Comparison of ENCODE assay signal across 23 cellular contexts in the genomic region with DNA sequence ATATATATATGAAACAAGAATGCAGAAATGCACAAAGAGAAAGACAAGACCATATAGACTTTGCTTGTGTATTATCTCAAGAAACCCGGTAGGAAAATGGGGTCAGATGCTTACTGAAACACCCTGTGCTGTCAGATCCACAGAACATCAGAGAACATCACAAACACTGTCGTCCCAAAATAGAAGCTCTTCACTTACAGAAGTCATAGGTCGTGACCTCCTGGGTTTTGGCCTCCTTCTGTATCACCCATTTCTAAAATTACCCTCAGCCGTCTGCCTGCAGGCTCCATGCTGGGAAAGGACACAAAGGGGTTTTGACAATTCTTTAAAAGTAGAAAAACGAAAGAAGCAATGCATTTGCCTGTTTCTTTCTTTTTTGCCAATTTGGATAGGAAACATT.
"Had no signal": no experiment of that assay in that cellular context is flagged by ENCODE, and none has a peak within 500 bp of the region (broad histone marks: within the 10 kb centered on the region; RNA-seq: fewer than 3 reads in every experiment).

No MANE protein-coding gene starts in this region.

- DNase-seq: hippocampal formation; kidney glomerular epithelial cell; left cardiac atrium; mesendoderm; naive B cell; natural killer cell; nephron progenitor cell; ovary; right cardiac atrium; stimulated activated CD4-positive, alpha-beta T cell treated with anti-CD3 and anti-CD28 coated beads, Interleukin-12 subunit alpha, Interleukin-12 subunit beta, amount 100 ng/mL, for 4 hours; stimulated activated CD4-positive, alpha-beta T cell treated with anti-CD3 and anti-CD28 coated beads, Interleukin-15, amount 100 ng/mL, for 24 hours; stimulated activated CD4-positive, alpha-beta T cell treated with anti-CD3 and anti-CD28 coated beads, Interleukin-2, amount 100 ng/mL, for 24 hours; stimulated activated CD4-positive, alpha-beta T cell treated with anti-CD3 and anti-CD28 coated beads, Interleukin-4, amount 100 ng/mL, for 1 hour; stimulated activated naive B cell treated with anti-CD40 and anti-IgM and Interleukin-4, amounts not matched to agents 10 μg/mL and 1 μg/mL and 100 μg/mL, for 72 hours; tibial artery; trophoblast cell; upper lobe of right lung had no signal

- H3K36me3 ChIP-seq: ovary, suprapubic skin, thoracic aorta, tibial artery, upper lobe of right lung had no signal

- ATAC-seq: left lobe of liver; natural killer cell; sciatic nerve; stimulated activated naive B cell treated with anti-CD40 and anti-IgM and Interleukin-4, amounts not matched to agents 10 μg/mL and 1 μg/mL and 100 μg/mL, for 72 hours; upper lobe of right lung had no signal

- H3K4me1 ChIP-seq: suprapubic skin, tibial artery, upper lobe of right lung had no signal

- H3K27me3 ChIP-seq: ovary, tibial artery, upper lobe of right lung had no signal

- H3K27ac ChIP-seq: ovary, skin epidermis, suprapubic skin, thoracic aorta, tibial artery, upper lobe of right lung had no signal

- H3K4me3 ChIP-seq: lung, ovary, skin epidermis, suprapubic skin, thoracic aorta, tibial artery, upper lobe of right lung had no signal

- H3K9me3 ChIP-seq: ovary, suprapubic skin, thoracic aorta, tibial artery, upper lobe of right lung had no signal
